ENCODE assay signal across 12 cellular contexts in the genomic region with DNA sequence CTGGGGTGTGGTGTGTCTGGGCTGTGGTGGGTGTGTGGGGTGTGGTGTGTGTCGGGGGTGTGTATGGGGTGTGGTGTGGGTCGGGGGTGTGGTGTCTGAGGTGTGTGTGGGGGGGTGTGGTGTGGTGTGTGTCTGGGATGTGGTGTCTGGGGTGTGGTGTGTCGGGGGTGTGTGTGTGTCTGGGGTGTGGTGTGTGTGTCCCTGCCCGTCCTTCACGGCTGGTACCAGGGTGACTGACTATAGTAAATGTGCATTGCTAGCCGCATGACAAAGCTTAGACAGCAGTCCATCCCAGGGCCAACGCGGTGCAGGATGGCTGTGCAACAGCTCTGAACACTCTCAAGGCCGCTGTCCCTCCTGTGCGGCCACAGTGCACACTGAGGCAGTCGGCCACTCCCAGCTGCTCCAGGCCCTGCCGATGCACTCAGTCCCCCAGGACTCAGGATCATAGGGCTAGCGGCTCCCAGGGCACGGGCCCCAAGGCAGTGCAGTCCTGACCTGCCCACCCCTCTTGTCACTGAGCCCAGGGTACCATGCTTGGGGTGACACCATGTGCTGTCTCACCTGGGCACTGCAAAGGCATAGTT. TPM values are rescaled to one million over a fixed set of nuclear protein-coding genes. Genes with fewer than 3 reads are reported as not detected.
DNase-seq lines count a peak whose midpoint lies in the region; ATAC-seq and TF ChIP-seq lines count a peak whose summit lies in the region.
"Had no signal": no experiment of that assay in that cellular context is flagged by ENCODE, and none has a peak within 500 bp of the region (broad histone marks: within the 10 kb centered on the region; RNA-seq: fewer than 3 reads in every experiment).

No MANE protein-coding gene starts in this region.

- H3K27ac Mint-ChIP-seq in CD8-positive, alpha-beta memory T cell = peak overlapping the region; percentile 29 to 88 (median 81)
- peak overlapping the region; percentile 87 for H3K27ac Mint-ChIP-seq in activated CD8-positive, alpha-beta T cell treated with anti-CD3 and anti-CD28 coated beads for 36 hours

- H3K4me3 Mint-ChIP-seq in CD8-positive, alpha-beta memory T cell = peak overlapping the region in 2 of 7 donors; percentile 48 to 58
- H3K4me3 Mint-ChIP-seq in activated CD8-positive, alpha-beta T cell treated with anti-CD3 and anti-CD28 coated beads for 36 hours = no peak overlapping the region
- H3K4me3 Mint-ChIP-seq: dendritic cell treated with granulocyte-macrophage colony-stimulating factor and Interleukin-4, amounts not matched to agents 40 ng/mL and 50 ng/mL, for 4 days had no signal

- DNase-seq in CD8-positive, alpha-beta memory T cell = peak; percentile 38 to 82 (median 45)
- DNase-seq in MG63 = peak; percentile 25
- peak; percentile 62 for DNase-seq in activated CD8-positive, alpha-beta T cell treated with anti-CD3 and anti-CD28 coated beads for 36 hours
- DNase-seq in lower lobe of right lung = no peak
- no peak for DNase-seq in ureter (ENCODE audit: low spot score)
- DNase-seq in NCI-H524 (lab: John Stamatoyannopoulos, UW) = no peak
- DNase-seq: activated CD4-positive, CD25-positive, alpha-beta regulatory T cell; GDM1; NCI-H2081 treated with DMSO at 0.1 percent for 48 hours had no signal

- H3K27ac ChIP-seq in CD8-positive, alpha-beta memory T cell (ENCODE audit: low read depth, low read length) = peak overlapping the region; percentile 4
- no peak overlapping the region for H3K27ac ChIP-seq in lower lobe of right lung

- H3K4me1 Mint-ChIP-seq in CD8-positive, alpha-beta memory T cell = peaks cover 22 to 53% (median 50%) of the 10 kb centered on the region in 3 donors
- H3K4me1 Mint-ChIP-seq in activated CD8-positive, alpha-beta T cell treated with anti-CD3 and anti-CD28 coated beads for 36 hours (ENCODE audit: low read depth) = peaks cover 39% of the 10 kb centered on the region

- intact Hi-C loops in activated CD8-positive, alpha-beta T cell treated with anti-CD3 and anti-CD28 coated beads for 36 hours (cut with micrococcal nuclease) = no loop called here
- intact Hi-C loops in lower lobe of right lung (cut with DNase I) = no loop called here

- no peak overlapping the region for H3K4me3 ChIP-seq in CD8-positive, alpha-beta memory T cell (ENCODE audit: low read length)
- no peak overlapping the region for H3K4me3 ChIP-seq in MG63
- H3K4me3 ChIP-seq in lower lobe of right lung = no peak overlapping the region

- H3K9me3 Mint-ChIP-seq in CD8-positive, alpha-beta memory T cell = peaks cover 0 to 4% (median 0%) of the 10 kb centered on the region in 5 donors
- no peaks in the 10 kb centered on the region for H3K9me3 Mint-ChIP-seq in activated CD8-positive, alpha-beta T cell treated with anti-CD3 and anti-CD28 coated beads for 36 hours
- H3K9me3 Mint-ChIP-seq: dendritic cell treated with granulocyte-macrophage colony-stimulating factor and Interleukin-4, amounts not matched to agents 40 ng/mL and 50 ng/mL, for 4 days had no signal

- TF ChIP-seq CTCF in activated CD8-positive, alpha-beta T cell treated with anti-CD3 and anti-CD28 coated beads for 36 hours (IDR thresholded peaks at IDR 0.05) = no peak
- TF ChIP-seq CTCF in lower lobe of right lung (IDR thresholded peaks at IDR 0.05) = no peak

- H3K4me1 ChIP-seq in CD8-positive, alpha-beta memory T cell (ENCODE audit: insufficient read depth, low read length) = peaks cover 20% of the 10 kb centered on the region
- no peaks in the 10 kb centered on the region for H3K4me1 ChIP-seq in lower lobe of right lung

- H3K36me3 ChIP-seq in CD8-positive, alpha-beta memory T cell (ENCODE audit: insufficient read depth, low read length) = peaks cover 5% of the 10 kb centered on the region
- H3K36me3 ChIP-seq in MG63 (no peaks in the 10 kb centered on the region), lower lobe of right lung (peaks cover 9% of the 10 kb centered on the region)

- peak; percentile 41 for ATAC-seq in activated CD8-positive, alpha-beta T cell treated with anti-CD3 and anti-CD28 coated beads for 36 hours
- peak; percentile 9 to 19 for ATAC-seq in lower lobe of right lung
- ATAC-seq in GM21526 (IDR thresholded peaks at IDR 0.05; ENCODE audit: low FRiP score, unreplicated experiment) = no peak
- no peak for ATAC-seq in GM19455 (IDR thresholded peaks at IDR 0.05; ENCODE audit: unreplicated experiment)

- H3K36me3 Mint-ChIP-seq in CD8-positive, alpha-beta memory T cell = peaks cover 0 to 18% (median 7%) of the 10 kb centered on the region in 3 donors
- H3K36me3 Mint-ChIP-seq in activated CD8-positive, alpha-beta T cell treated with anti-CD3 and anti-CD28 coated beads for 36 hours (ENCODE audit: low read depth) = peaks cover 14% of the 10 kb centered on the region

- H3K27me3 Mint-ChIP-seq in CD8-positive, alpha-beta memory T cell = peaks cover 0 to 3% of the 10 kb centered on the region in 2 donors
- H3K27me3 Mint-ChIP-seq in activated CD8-positive, alpha-beta T cell treated with anti-CD3 and anti-CD28 coated beads for 36 hours = no peaks in the 10 kb centered on the region
- H3K27me3 Mint-ChIP-seq: dendritic cell treated with granulocyte-macrophage colony-stimulating factor and Interleukin-4, amounts not matched to agents 40 ng/mL and 50 ng/mL, for 4 days had no signal

- CTCF ChIA-PET in CD8-positive, alpha-beta memory T cell (lab: Charles Lee) = interaction anchor here (1.1 kb wide), 1 partner anchor 177 kb away, joined by 5 read pairs; no protein-coding TSS in a partner anchor
- CTCF ChIA-PET in activated CD8-positive, alpha-beta T cell treated with anti-CD3 and anti-CD28 coated beads for 36 hours (lab: Charles Lee) = no interaction called here

- H3K27me3 ChIP-seq in CD8-positive, alpha-beta memory T cell (ENCODE audit: insufficient read depth, low read length, poor library complexity, severe bottlenecking) = no peaks in the 10 kb centered on the region
- H3K27me3 ChIP-seq in MG63 (no peaks in the 10 kb centered on the region), lower lobe of right lung (ENCODE audit: low read depth) (no peaks in the 10 kb centered on the region)

- H3K9me3 ChIP-seq in CD8-positive, alpha-beta memory T cell (ENCODE audit: low read length) = no peaks in the 10 kb centered on the region
- H3K9me3 ChIP-seq in MG63 (no peaks in the 10 kb centered on the region), lower lobe of right lung (no peaks in the 10 kb centered on the region)

- POLR2A ChIA-PET in CD8-positive, alpha-beta memory T cell (lab: Charles Lee) = no interaction called here
- POLR2A ChIA-PET in activated CD8-positive, alpha-beta T cell treated with anti-CD3 and anti-CD28 coated beads for 36 hours (lab: Charles Lee) = interaction anchor here (0.6 to 1.9 kb wide), 6 partner anchors 9 to 167 kb away, joined by 3 to 9 read pairs (median 4); no protein-coding TSS in a partner anchor

RNA-seq across cellular contexts. Expression of gene SECISBP2, which starts 54.0 kb away (rescaled TPM):
- total RNA-seq in CD8-positive, alpha-beta memory T cell = 10 to 100 TPM; 36.7 to 37.0 TPM
- polyA plus RNA-seq in CD8-positive, alpha-beta memory T cell = 22.4 TPM
- 7.4 and 9.7 TPM in 2 replicates for total RNA-seq in MG63 (2014; rRNA removed; shearing (Covaris generic); ENCODE audit: low replicate concordance)
- total RNA-seq in activated CD8-positive, alpha-beta T cell treated with anti-CD3 and anti-CD28 coated beads for 36 hours = 10 to 100 TPM; 40.4 to 42.5 TPM
- total RNA-seq in lower lobe of right lung = 55.6 TPM
- total RNA-seq in ureter = 103 TPM

Comparison
In these comparisons a context has a peak if more than half of its experiments do, and no peak if none do; other contexts are left out.
1. DNase-seq: peak in CD8-positive, alpha-beta memory T cell (5 of 5), MG63 (single experiment) and activated CD8-positive, alpha-beta T cell treated with anti-CD3 and anti-CD28 coated beads for 36 hours (single experiment); none in lower lobe of right lung (single experiment), ureter (single experiment) and NCI-H524 (0 of 2).
2. ATAC-seq: peak in activated CD8-positive, alpha-beta T cell treated with anti-CD3 and anti-CD28 coated beads for 36 hours (single experiment) and lower lobe of right lung (2 of 2); none in GM21526 (single experiment) and GM19455 (single experiment).